In genomic region chr5:41296066-41296465, GRCh38 we compare ENCODE assay signal across 28 cellular contexts.
"Had no signal": no experiment of that assay in that cellular context is flagged by ENCODE, and none has a peak within 500 bp of the region (broad histone marks: within the 10 kb centered on the region; RNA-seq: fewer than 3 reads in every experiment).

No MANE protein-coding gene starts in this region.

- H3K27me3 Mint-ChIP-seq: stimulated activated memory B cell treated with anti-CD40 and anti-IgM and Interleukin-4, amounts not matched to agents 10 μg/mL and 1 μg/mL and 100 μg/mL, for 72 hours; stimulated activated naive B cell treated with anti-CD40 and anti-IgM and Interleukin-4, amounts not matched to agents 10 μg/mL and 1 μg/mL and 100 μg/mL, for 72 hours; stimulated activated naive CD8-positive, alpha-beta T cell treated with anti-CD3 and anti-CD28 coated beads, Interleukin-15, amount 100 ng/mL, for 72 hours; stimulated activated naive CD8-positive, alpha-beta T cell treated with anti-CD3 and anti-CD28 coated beads, Interleukin-15, Interleukin-2, amounts not matched to agents 100 ng/mL and 50 ng/mL, for 24 hours; type B pancreatic cell had no signal

- H3K27ac ChIP-seq: stomach, suprapubic skin, testis, thoracic aorta, thyroid gland, tibial artery, tibial nerve, transverse colon, upper lobe of left lung, upper lobe of right lung, uterus, vagina had no signal

- H3K36me3 Mint-ChIP-seq: stimulated activated effector memory CD8-positive, alpha-beta T cell treated with anti-CD3 and anti-CD28 coated beads, Interleukin-12 subunit alpha, Interleukin-12 subunit beta, amount 100 ng/mL, for 72 hours; stimulated activated memory B cell treated with anti-CD40 and anti-IgM and Interleukin-4, amounts not matched to agents 10 μg/mL and 1 μg/mL and 100 μg/mL, for 72 hours; stimulated activated naive B cell treated with anti-CD40 and anti-IgM and Interleukin-4, amounts not matched to agents 10 μg/mL and 1 μg/mL and 100 μg/mL, for 72 hours; type B pancreatic cell had no signal

- H3K4me3 ChIP-seq: stomach, suprapubic skin, testis, thoracic aorta, thyroid gland, tibial artery, tibial nerve, transverse colon, upper lobe of left lung, upper lobe of right lung, uterus, vagina had no signal

- H3K27me3 ChIP-seq: stomach, suprapubic skin, testis, thyroid gland, tibial artery, tibial nerve, transverse colon, upper lobe of left lung, upper lobe of right lung, uterus, vagina had no signal

- H3K4me1 ChIP-seq: stomach, suprapubic skin, testis, thyroid gland, tibial artery, tibial nerve, transverse colon, upper lobe of left lung, upper lobe of right lung, uterus, vagina had no signal

- DNase-seq: stimulated activated CD4-positive, alpha-beta T cell treated with anti-CD3 and anti-CD28 coated beads, Interleukin-2, amount 100 ng/mL, for 48 hours; stimulated activated CD4-positive, alpha-beta T cell treated with anti-CD3 and anti-CD28 coated beads, Interleukin-4, amount 100 ng/mL, for 1 hour; stimulated activated CD4-positive, alpha-beta T cell treated with anti-CD3 and anti-CD28 coated beads, Interleukin-4, amount 100 ng/mL, for 24 hours; stimulated activated CD4-positive, alpha-beta T cell treated with anti-CD3 and anti-CD28 coated beads, Interleukin-4, amount 100 ng/mL, for 4 hours; stimulated activated CD8-positive, alpha-beta memory T cell treated with anti-CD3 and anti-CD28 coated beads, Interleukin-4, amount 100 ng/mL, for 48 hours; stimulated activated naive B cell treated with anti-CD40 and anti-IgM and Interleukin-4, amounts not matched to agents 10 μg/mL and 1 μg/mL and 100 μg/mL, for 72 hours; stimulated activated naive CD4-positive, alpha-beta T cell; stimulated activated naive CD4-positive, alpha-beta T cell treated with Interleukin-2 at 50 U/mL for 16 hours; stimulated activated naive CD8-positive, alpha-beta T cell treated with anti-CD3 and anti-CD28 coated beads, Interleukin-15, amount 100 ng/mL, for 72 hours; stimulated activated naive CD8-positive, alpha-beta T cell treated with anti-CD3 and anti-CD28 coated beads, Interleukin-15, Interleukin-2, amounts not matched to agents 100 U/mL and 50 U/mL, for 24 hours; stomach; substantia nigra; testis; thyroid gland; tibial artery; transverse colon; trophoblast cell; upper lobe of left lung; upper lobe of right lung; uterus had no signal

- H3K4me3 Mint-ChIP-seq: stimulated activated effector memory CD8-positive, alpha-beta T cell treated with anti-CD3 and anti-CD28 coated beads, Interleukin-12 subunit alpha, Interleukin-12 subunit beta, amount 100 ng/mL, for 72 hours; stimulated activated memory B cell treated with anti-CD40 and anti-IgM and Interleukin-4, amounts not matched to agents 10 μg/mL and 1 μg/mL and 100 μg/mL, for 72 hours; stimulated activated naive B cell treated with anti-CD40 and anti-IgM and Interleukin-4, amounts not matched to agents 10 μg/mL and 1 μg/mL and 100 μg/mL, for 72 hours; stimulated activated naive CD8-positive, alpha-beta T cell treated with anti-CD3 and anti-CD28 coated beads, Interleukin-15, amount 100 ng/mL, for 72 hours; stimulated activated naive CD8-positive, alpha-beta T cell treated with anti-CD3 and anti-CD28 coated beads, Interleukin-15, Interleukin-2, amounts not matched to agents 100 ng/mL and 50 ng/mL, for 24 hours; type B pancreatic cell had no signal

- H3K27ac Mint-ChIP-seq: stimulated activated effector memory CD8-positive, alpha-beta T cell treated with anti-CD3 and anti-CD28 coated beads, Interleukin-12 subunit alpha, Interleukin-12 subunit beta, amount 100 ng/mL, for 72 hours; stimulated activated memory B cell treated with anti-CD40 and anti-IgM and Interleukin-4, amounts not matched to agents 10 μg/mL and 1 μg/mL and 100 μg/mL, for 72 hours; stimulated activated naive B cell treated with anti-CD40 and anti-IgM and Interleukin-4, amounts not matched to agents 10 μg/mL and 1 μg/mL and 100 μg/mL, for 72 hours; stimulated activated naive CD8-positive, alpha-beta T cell treated with anti-CD3 and anti-CD28 coated beads, Interleukin-15, amount 100 ng/mL, for 72 hours; stimulated activated naive CD8-positive, alpha-beta T cell treated with anti-CD3 and anti-CD28 coated beads, Interleukin-15, Interleukin-2, amounts not matched to agents 100 ng/mL and 50 ng/mL, for 24 hours; type B pancreatic cell had no signal

- H3K36me3 ChIP-seq: stomach, suprapubic skin, thoracic aorta, thyroid gland, tibial artery, tibial nerve, transverse colon, upper lobe of left lung, upper lobe of right lung, uterus, vagina had no signal

- H3K9me3 Mint-ChIP-seq: stimulated activated effector memory CD8-positive, alpha-beta T cell treated with anti-CD3 and anti-CD28 coated beads, Interleukin-12 subunit alpha, Interleukin-12 subunit beta, amount 100 ng/mL, for 72 hours; stimulated activated memory B cell treated with anti-CD40 and anti-IgM and Interleukin-4, amounts not matched to agents 10 μg/mL and 1 μg/mL and 100 μg/mL, for 72 hours; stimulated activated naive B cell treated with anti-CD40 and anti-IgM and Interleukin-4, amounts not matched to agents 10 μg/mL and 1 μg/mL and 100 μg/mL, for 72 hours; stimulated activated naive CD8-positive, alpha-beta T cell treated with anti-CD3 and anti-CD28 coated beads, Interleukin-15, amount 100 ng/mL, for 72 hours; stimulated activated naive CD8-positive, alpha-beta T cell treated with anti-CD3 and anti-CD28 coated beads, Interleukin-15, Interleukin-2, amounts not matched to agents 100 ng/mL and 50 ng/mL, for 24 hours; type B pancreatic cell had no signal

- H3K9me3 ChIP-seq: stomach, suprapubic skin, testis, thoracic aorta, thyroid gland, tibial artery, tibial nerve, transverse colon, upper lobe of left lung, upper lobe of right lung, uterus, vagina had no signal

- H3K4me1 Mint-ChIP-seq: stimulated activated effector memory CD8-positive, alpha-beta T cell treated with anti-CD3 and anti-CD28 coated beads, Interleukin-12 subunit alpha, Interleukin-12 subunit beta, amount 100 ng/mL, for 72 hours; stimulated activated memory B cell treated with anti-CD40 and anti-IgM and Interleukin-4, amounts not matched to agents 10 μg/mL and 1 μg/mL and 100 μg/mL, for 72 hours; stimulated activated naive B cell treated with anti-CD40 and anti-IgM and Interleukin-4, amounts not matched to agents 10 μg/mL and 1 μg/mL and 100 μg/mL, for 72 hours; stimulated activated naive CD8-positive, alpha-beta T cell treated with anti-CD3 and anti-CD28 coated beads, Interleukin-15, amount 100 ng/mL, for 72 hours had no signal
